ENCODE assay signal across 12 cellular contexts in the genomic region with DNA sequence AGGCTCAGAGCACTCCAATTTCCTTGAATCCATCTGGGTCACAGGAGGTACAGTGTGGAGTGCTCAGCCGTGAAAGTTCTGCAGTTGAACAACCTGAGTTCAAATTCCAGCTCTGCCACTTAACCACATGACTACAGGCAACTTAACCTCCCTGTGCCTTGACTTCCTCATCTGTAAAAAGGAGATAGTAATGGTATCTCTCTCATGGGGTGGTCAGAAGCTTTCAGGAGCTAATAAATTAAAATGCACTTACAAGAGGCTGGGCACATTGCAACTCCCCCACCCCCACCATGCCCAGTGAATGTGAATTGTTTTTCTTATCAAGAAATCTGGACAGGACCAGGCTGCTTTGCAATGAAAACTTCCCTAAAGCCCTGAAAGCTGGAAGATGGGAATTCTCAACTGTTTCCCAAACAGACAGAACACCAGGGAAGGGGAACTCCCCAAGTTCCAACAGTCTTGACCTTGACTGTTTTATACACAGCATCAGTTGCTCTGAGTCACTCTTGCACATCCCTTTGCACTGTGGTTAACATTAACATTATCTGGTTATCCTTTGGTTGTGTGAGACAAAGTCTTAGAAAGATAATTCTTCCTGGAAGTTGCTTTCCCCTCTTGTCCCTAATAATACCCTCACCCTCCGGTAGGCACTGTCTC.
DNase-seq lines count a peak whose midpoint lies in the region; ATAC-seq, FAIRE-seq and TF ChIP-seq lines count a peak whose summit lies in the region.
"Had no signal": no experiment of that assay in that cellular context is flagged by ENCODE, and none has a peak within 500 bp of the region (broad histone marks: within the 10 kb centered on the region; RNA-seq: fewer than 3 reads in every experiment).

No MANE protein-coding gene starts in this region.

- peak overlapping the region in 1 of 2 experiments; percentile 32 for H3K14ac ChIP-seq in mesenchymal stem cell (ENCODE audit: low read length in 2 of 2)

- H3K4me3 Mint-ChIP-seq in activated CD8-positive, alpha-beta memory T cell treated with anti-CD3 and anti-CD28 coated beads, Interleukin-2, amount 10 ng/mL, durations not matched to agents 7 days and 5 days = no peak overlapping the region
- H3K4me3 Mint-ChIP-seq in WTC11 = no peak overlapping the region
- H3K4me3 Mint-ChIP-seq: activated naive CD4-positive, alpha-beta T cell treated with anti-CD3 and anti-CD28 coated beads for 36 hours had no signal

- peak overlapping the region in 1 of 2 experiments; percentile 76 for H3K18ac ChIP-seq in mesenchymal stem cell (ENCODE audit: low read depth in 1 of 2, low read length in 2 of 2)

- H3K9me3 ChIP-seq in K562 (replicated peaks; ENCODE audit: control insufficient read depth, insufficient read depth, low read depth, low read length) (no peaks in the 10 kb centered on the region), mesenchymal stem cell (ENCODE audit: control insufficient read depth, low read length) (no peaks in the 10 kb centered on the region), HAP-1 (no peaks in the 10 kb centered on the region)
- H3K9me3 ChIP-seq: upper lobe of left lung had no signal

- no peak overlapping the region for H2BK120ac ChIP-seq in mesenchymal stem cell (ENCODE audit: low read depth, low read length)

- no peak overlapping the region for H3K27ac Mint-ChIP-seq in activated CD8-positive, alpha-beta memory T cell treated with anti-CD3 and anti-CD28 coated beads, Interleukin-2, amount 10 ng/mL, durations not matched to agents 7 days and 5 days
- H3K27ac Mint-ChIP-seq in WTC11 = no peak overlapping the region
- H3K27ac Mint-ChIP-seq: activated naive CD4-positive, alpha-beta T cell treated with anti-CD3 and anti-CD28 coated beads for 36 hours had no signal

- H4K91ac ChIP-seq in mesenchymal stem cell (ENCODE audit: low read length) = no peak overlapping the region

- no peaks in the 10 kb centered on the region for H3K9me3 Mint-ChIP-seq in activated CD8-positive, alpha-beta memory T cell treated with anti-CD3 and anti-CD28 coated beads, Interleukin-2, amount 10 ng/mL, durations not matched to agents 7 days and 5 days (ENCODE audit: low read depth)
- peaks cover 5% of the 10 kb centered on the region; the same call in 1 of the 2 replicates for H3K9me3 Mint-ChIP-seq in WTC11
- H3K9me3 Mint-ChIP-seq: activated naive CD4-positive, alpha-beta T cell treated with anti-CD3 and anti-CD28 coated beads for 36 hours had no signal

- no peak for TF ChIP-seq CTCF in K562 (IDR thresholded peaks at IDR 0.05 in 2 of 3, conservative IDR thresholded peaks at IDR 0.05 in 1 of 3; ENCODE audit: insufficient read depth in 2 of 3, low read depth in 1 of 3, low read length in 3 of 3)
- TF ChIP-seq CTCF in WTC11 (IDR thresholded peaks at IDR 0.05) = no peak

- H3K79me1 ChIP-seq in mesenchymal stem cell (replicated peaks; ENCODE audit: low read length, poor library complexity, severe bottlenecking) = no peaks in the 10 kb centered on the region

- H4K20me1 ChIP-seq in K562 (replicated peaks; ENCODE audit: control insufficient read depth, insufficient read depth, low read length) = no peaks in the 10 kb centered on the region

- CTCF ChIA-PET in activated CD8-positive, alpha-beta memory T cell treated with anti-CD3 and anti-CD28 coated beads, Interleukin-2, amount 10 ng/mL, durations not matched to agents 7 days and 5 days (lab: Charles Lee) = interaction anchor here (0.8 to 1.1 kb wide), 2 partner anchors 23 to 24 kb away, joined by 3 read pairs; no protein-coding TSS in a partner anchor
- CTCF ChIA-PET in K562 (lab: Yijun Ruan, JAX; ENCODE audit: low intra/inter-chr PET ratio) (no interaction called here), WTC11 (lab: Charles Lee) (no interaction called here)

- H3K4ac ChIP-seq in mesenchymal stem cell (ENCODE audit: low read depth in 1 of 2, low read length in 2 of 2) = peak overlapping the region in 1 of 2 experiments; percentile 71

- H2AFZ ChIP-seq in K562 (ENCODE audit: low read depth, low read length) (no peak overlapping the region), mesenchymal stem cell (ENCODE audit: low read depth, low read length) (no peak overlapping the region)

- H3K27me3 ChIP-seq in K562 (ENCODE audit: control insufficient read depth in 2 of 2, insufficient read depth in 2 of 2, low read length in 2 of 2) (peaks cover 10 to 15% of the 10 kb centered on the region in 2 experiments; a peak in 3 of 5 replicates), mesenchymal stem cell (ENCODE audit: control insufficient read depth in 1 of 2, insufficient read depth in 1 of 2, low read length in 2 of 2) (no peaks in the 10 kb centered on the region), HAP-1 (ENCODE audit: low read depth) (no peaks in the 10 kb centered on the region)
- H3K27me3 ChIP-seq: upper lobe of left lung had no signal

- TF ChIP-seq RAD21 in K562 (CRISPR knock-in tag; conservative IDR thresholded peaks at IDR 0.05 in 1 of 2, IDR thresholded peaks at IDR 0.05 in 1 of 2) = no peak

- in situ Hi-C loops in K562 (cut with MboI) = no loop called here
- in situ Hi-C loops in HAP-1 (cut with MboI; ENCODE audit: low sequenced_read_pairs) = no loop called here

- H4K8ac ChIP-seq in mesenchymal stem cell (ENCODE audit: low read length) = no peak overlapping the region

- peak; percentile 67 for ATAC-seq in activated CD8-positive, alpha-beta memory T cell treated with anti-CD3 and anti-CD28 coated beads, Interleukin-2, amount 10 ng/mL, durations not matched to agents 7 days and 5 days
- no peak for ATAC-seq in K562
- ATAC-seq in WTC11 = no peak

- H3K4me1 Mint-ChIP-seq in activated CD8-positive, alpha-beta memory T cell treated with anti-CD3 and anti-CD28 coated beads, Interleukin-2, amount 10 ng/mL, durations not matched to agents 7 days and 5 days = peaks cover 12% of the 10 kb centered on the region
- no peaks in the 10 kb centered on the region for H3K4me1 Mint-ChIP-seq in WTC11

- H3K36me3 ChIP-seq in K562 (ENCODE audit: control insufficient read depth, insufficient read depth, low read length) = no peaks in the 10 kb centered on the region
- peaks cover 0 to 60% of the 10 kb centered on the region in 2 experiments for H3K36me3 ChIP-seq in mesenchymal stem cell (ENCODE audit: control insufficient read depth in 1 of 2, insufficient read depth in 2 of 2, low read depth in 1 of 2, low read length in 2 of 2)
- H3K36me3 ChIP-seq in urinary bladder (ENCODE audit: insufficient read depth) = no peaks in the 10 kb centered on the region
- no peaks in the 10 kb centered on the region for H3K36me3 ChIP-seq in HAP-1 (replicated peaks)
- H3K36me3 ChIP-seq: upper lobe of left lung had no signal

- H3K9ac ChIP-seq in K562 (ENCODE audit: insufficient read depth in 1 of 2, low read depth in 2 of 2, low read length in 2 of 2) (no peak overlapping the region), mesenchymal stem cell (ENCODE audit: low read length) (peak overlapping the region; percentile 72)

- 0% methylated on average over 2 of the region's 2 CpGs for WGBS in K562 (ENCODE audit: insufficient coverage, low coverage, missing lambda C conversion rate)
- 50% methylated on average over 1 of the region's 2 CpGs for WGBS in mesenchymal stem cell
- 46% methylated on average over 2 of the region's 2 CpGs for WGBS in urinary bladder

- H3K79me2 ChIP-seq in K562 (ENCODE audit: control insufficient read depth, insufficient read depth, low read length) = no peaks in the 10 kb centered on the region

- H2AK5ac ChIP-seq in mesenchymal stem cell (ENCODE audit: low read length, severe bottlenecking) = no peak overlapping the region

- no peak for DNase-seq in activated CD8-positive, alpha-beta memory T cell treated with anti-CD3 and anti-CD28 coated beads, Interleukin-2, amount 10 ng/mL, durations not matched to agents 7 days and 5 days
- no peak for DNase-seq in activated CD8-positive, alpha-beta memory T cell treated with anti-CD3 and anti-CD28 coated beads for 24 hours
- DNase-seq in K562 (ENCODE audit: extremely low read depth in 1 of 4, low spot score in 3 of 4) (peak in 1 of 4 experiments; percentile 3), mesenchymal stem cell (peak; percentile 94), WTC11 (ENCODE audit: low spot score) (no peak), NCI-H2107 (lab: John Stamatoyannopoulos, UW) (no peak), HAP-1 (ENCODE audit: low spot score in 2 of 2) (no peak)
- DNase-seq: activated naive CD4-positive, alpha-beta T cell treated with anti-CD3 and anti-CD28 coated beads for 36 hours; upper lobe of left lung; WERI-Rb-1 had no signal

- no peaks in the 10 kb centered on the region for H3K4me1 ChIP-seq in K562 (replicated peaks in 1 of 2; ENCODE audit: control insufficient read depth in 2 of 2, insufficient read depth in 2 of 2, low read length in 2 of 2)
- peaks cover 6% of the 10 kb centered on the region for H3K4me1 ChIP-seq in mesenchymal stem cell (ENCODE audit: control insufficient read depth, insufficient read depth, low read depth, low read length)
- H3K4me1 ChIP-seq in urinary bladder (ENCODE audit: insufficient read depth) = no peaks in the 10 kb centered on the region
- H3K4me1 ChIP-seq in HAP-1 = no peaks in the 10 kb centered on the region
- H3K4me1 ChIP-seq: upper lobe of left lung had no signal

- H2BK12ac ChIP-seq in mesenchymal stem cell (ENCODE audit: low read length in 2 of 2) = peak overlapping the region in 1 of 2 experiments; percentile 42

- POLR2A ChIA-PET in K562 (lab: Yijun Ruan, JAX) (interaction anchor here (0.8 kb wide), 1 partner anchor 8 kb away, joined by 3 read pairs; no protein-coding TSS in a partner anchor), WTC11 (lab: Charles Lee) (no interaction called here)

- H3K27me3 Mint-ChIP-seq in activated CD8-positive, alpha-beta memory T cell treated with anti-CD3 and anti-CD28 coated beads, Interleukin-2, amount 10 ng/mL, durations not matched to agents 7 days and 5 days = no peaks in the 10 kb centered on the region
- no peaks in the 10 kb centered on the region for H3K27me3 Mint-ChIP-seq in WTC11 (ENCODE audit: low read depth)

- no peak for TF ChIP-seq EP300 in K562 (IDR thresholded peaks at IDR 0.05; ENCODE audit: low read length)

- H3K4me2 ChIP-seq in K562 (ENCODE audit: insufficient read depth, low read length) = no peak overlapping the region
- H3K4me2 ChIP-seq in mesenchymal stem cell (ENCODE audit: low read length, poor library complexity, severe bottlenecking) = no peak overlapping the region

- H2BK5ac ChIP-seq in mesenchymal stem cell (ENCODE audit: low read depth, low read length, poor library complexity, severe bottlenecking) = peak overlapping the region; percentile 5

- no peak for TF ChIP-seq POLR2A in K562 (conservative IDR thresholded peaks at IDR 0.05)

- intact Hi-C loops in K562 (cut with micrococcal nuclease) = no loop called here

- no peak overlapping the region for H2BK15ac ChIP-seq in mesenchymal stem cell (ENCODE audit: low read depth, poor library complexity, severe bottlenecking)

- BruUV-seq in K562 (replicated peaks; lab: Mats Ljungman, UMichigan) = no TSS peak

- H3K27ac ChIP-seq in K562 (ENCODE audit: extremely low read depth, low read depth, low read length) (no peak overlapping the region), mesenchymal stem cell (ENCODE audit: low read length, poor library complexity, severe bottlenecking) (peak overlapping the region; percentile 24), urinary bladder (ENCODE audit: low read depth) (peak overlapping the region; percentile 61)
- H3K27ac ChIP-seq: upper lobe of left lung, WERI-Rb-1 had no signal

- no peaks in the 10 kb centered on the region for H3K9me1 ChIP-seq in K562 (ENCODE audit: control insufficient read depth, insufficient read depth, low read length)

- FAIRE-seq in K562 (lab: Jason Lieb, UNC) = no peak
- FAIRE-seq: frontal cortex had no signal

- H3K4me3 ChIP-seq in K562 = no peak overlapping the region
- H3K4me3 ChIP-seq in mesenchymal stem cell (ENCODE audit: insufficient read depth in 1 of 2, low read depth in 1 of 2, low read length in 2 of 2) = no peak overlapping the region
- no peak overlapping the region for H3K4me3 ChIP-seq in urinary bladder (ENCODE audit: low read depth, low read length)
- H3K4me3 ChIP-seq in HAP-1 = no peak overlapping the region
- H3K4me3 ChIP-seq: upper lobe of left lung had no signal

- peaks cover 7% of the 10 kb centered on the region for H3K36me3 Mint-ChIP-seq in activated CD8-positive, alpha-beta memory T cell treated with anti-CD3 and anti-CD28 coated beads, Interleukin-2, amount 10 ng/mL, durations not matched to agents 7 days and 5 days
- H3K36me3 Mint-ChIP-seq in WTC11 = no peaks in the 10 kb centered on the region

- H3K23ac ChIP-seq in mesenchymal stem cell (ENCODE audit: low read length in 2 of 2) = no peak overlapping the region
